1 cellular context compared by ENCODE assay signal in the genomic region with DNA sequence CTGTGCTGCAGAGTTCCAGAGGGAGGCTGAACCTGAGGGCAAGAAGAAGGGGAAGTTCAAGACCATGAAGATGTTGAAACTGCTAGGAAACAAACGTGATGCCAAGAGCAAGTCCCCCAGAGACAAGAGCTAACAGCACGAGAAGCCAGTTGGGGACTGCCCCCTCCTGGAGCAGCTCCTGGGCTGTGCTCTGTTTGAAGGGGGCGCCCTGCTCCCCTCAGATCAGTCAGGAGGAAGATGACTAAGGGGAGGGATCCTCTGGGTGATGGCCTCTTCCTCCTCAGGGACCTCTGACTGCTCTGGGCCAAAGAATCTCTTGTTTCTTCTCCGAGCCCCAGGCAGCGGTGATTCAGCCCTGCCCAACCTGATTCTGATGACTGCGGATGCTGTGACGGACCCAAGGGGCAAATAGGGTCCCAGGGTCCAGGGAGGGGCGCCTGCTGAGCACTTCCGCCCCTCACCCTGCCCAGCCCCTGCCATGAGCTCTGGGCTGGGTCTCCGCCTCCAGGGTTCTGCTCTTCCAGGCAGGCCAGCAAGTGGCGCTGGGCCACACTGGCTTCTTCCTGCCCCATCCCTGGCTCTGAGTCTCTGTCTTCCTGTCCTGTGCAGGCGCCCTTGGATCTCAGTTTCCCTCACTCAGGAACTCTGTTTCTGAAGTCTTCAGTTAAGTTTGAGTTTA.
TF ChIP-seq lines count a peak whose summit lies in the region.

No MANE protein-coding gene starts in this region.

TF ChIP-seq in SK-N-SH, 30 proteins besides CTCF, POLR2A, EP300 and RAD21:
- TF ChIP-seq, protein P1, sequence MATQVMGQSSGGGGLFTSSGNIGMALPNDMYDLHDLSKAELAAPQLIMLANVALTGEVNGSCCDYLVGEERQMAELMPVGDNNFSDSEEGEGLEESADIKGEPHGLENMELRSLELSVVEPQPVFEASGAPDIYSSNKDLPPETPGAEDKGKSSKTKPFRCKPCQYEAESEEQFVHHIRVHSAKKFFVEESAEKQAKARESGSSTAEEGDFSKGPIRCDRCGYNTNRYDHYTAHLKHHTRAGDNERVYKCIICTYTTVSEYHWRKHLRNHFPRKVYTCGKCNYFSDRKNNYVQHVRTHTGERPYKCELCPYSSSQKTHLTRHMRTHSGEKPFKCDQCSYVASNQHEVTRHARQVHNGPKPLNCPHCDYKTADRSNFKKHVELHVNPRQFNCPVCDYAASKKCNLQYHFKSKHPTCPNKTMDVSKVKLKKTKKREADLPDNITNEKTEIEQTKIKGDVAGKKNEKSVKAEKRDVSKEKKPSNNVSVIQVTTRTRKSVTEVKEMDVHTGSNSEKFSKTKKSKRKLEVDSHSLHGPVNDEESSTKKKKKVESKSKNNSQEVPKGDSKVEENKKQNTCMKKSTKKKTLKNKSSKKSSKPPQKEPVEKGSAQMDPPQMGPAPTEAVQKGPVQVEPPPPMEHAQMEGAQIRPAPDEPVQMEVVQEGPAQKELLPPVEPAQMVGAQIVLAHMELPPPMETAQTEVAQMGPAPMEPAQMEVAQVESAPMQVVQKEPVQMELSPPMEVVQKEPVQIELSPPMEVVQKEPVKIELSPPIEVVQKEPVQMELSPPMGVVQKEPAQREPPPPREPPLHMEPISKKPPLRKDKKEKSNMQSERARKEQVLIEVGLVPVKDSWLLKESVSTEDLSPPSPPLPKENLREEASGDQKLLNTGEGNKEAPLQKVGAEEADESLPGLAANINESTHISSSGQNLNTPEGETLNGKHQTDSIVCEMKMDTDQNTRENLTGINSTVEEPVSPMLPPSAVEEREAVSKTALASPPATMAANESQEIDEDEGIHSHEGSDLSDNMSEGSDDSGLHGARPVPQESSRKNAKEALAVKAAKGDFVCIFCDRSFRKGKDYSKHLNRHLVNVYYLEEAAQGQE (IDR thresholded peaks at IDR 0.05; ENCODE audit: low read depth, low read length): no peak
- no peak for TF ChIP-seq SIN3A (IDR thresholded peaks at IDR 0.05; ENCODE audit: borderline replicate concordance, low read depth, low read length)
- TF ChIP-seq GATA2 (CRISPR knock-in tag; IDR thresholded peaks at IDR 0.05): no peak
- TF ChIP-seq NFIC (IDR thresholded peaks at IDR 0.05; ENCODE audit: borderline replicate concordance): no peak
- TF ChIP-seq FOXM1 (IDR thresholded peaks at IDR 0.05; ENCODE audit: low read depth): no peak
- no peak for TF ChIP-seq FOSL2 (IDR thresholded peaks at IDR 0.05; ENCODE audit: borderline replicate concordance, low read depth)
- TF ChIP-seq TCF12 (IDR thresholded peaks at IDR 0.05): no peak
- no peak for TF ChIP-seq RCOR1 (IDR thresholded peaks at IDR 0.05; ENCODE audit: low read length)
TF ChIP-seq in SK-N-SH: peak in this region for 0.
